Comparison of ENCODE assay signal across 16 cellular contexts in the genomic region with DNA sequence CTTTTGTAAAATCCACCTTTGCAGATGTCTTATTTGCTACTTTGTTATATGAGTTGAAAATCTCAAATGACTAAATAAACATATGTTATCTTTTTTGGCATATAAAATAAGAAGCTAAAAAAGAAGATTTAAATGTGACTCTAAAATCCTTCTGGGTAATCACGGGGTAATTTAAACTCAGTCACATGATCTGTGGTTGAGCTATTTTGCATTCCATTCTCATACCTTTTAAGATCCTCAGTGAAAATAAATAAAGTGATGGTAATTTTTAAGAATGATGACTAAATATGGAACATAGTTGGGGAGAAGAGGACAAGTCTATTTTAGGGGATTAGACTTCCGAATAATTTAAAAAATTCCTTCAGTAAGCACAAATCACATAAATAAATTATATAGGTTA.
A peak's percentile ranks its signal among the peaks of the same experiment; 100 is the strongest.
DNase-seq lines count a peak whose midpoint lies in the region; ATAC-seq, FAIRE-seq and TF ChIP-seq lines count a peak whose summit lies in the region.
"Had no signal": no experiment of that assay in that cellular context is flagged by ENCODE, and none has a peak within 500 bp of the region (broad histone marks: within the 10 kb centered on the region; RNA-seq: fewer than 3 reads in every experiment).

No MANE protein-coding gene starts in this region.

- in situ Hi-C loops in K562 (cut with MboI) = no loop called here

- no peaks in the 10 kb centered on the region for H3K27me3 ChIP-seq in K562 (ENCODE audit: control insufficient read depth in 2 of 2, insufficient read depth in 2 of 2, low read length in 2 of 2)
- H3K27me3 ChIP-seq: BLaER1 treated with 17β-estradiol and CSF1 and Interleukin-3, amounts not matched to agents 10 nM and 100 nM had no signal

- no peak overlapping the region for H3K4me2 ChIP-seq in K562 (ENCODE audit: insufficient read depth, low read length)
- H3K4me2 ChIP-seq: A549; BLaER1 treated with 17β-estradiol and CSF1 and Interleukin-3, amounts not matched to agents 10 nM and 100 nM had no signal

- H3K79me2 ChIP-seq in K562 (ENCODE audit: control insufficient read depth, insufficient read depth, low read length) = no peaks in the 10 kb centered on the region

- DNase-seq in EL (peak; percentile 32), M059J (ENCODE audit: low read depth) (peak; percentile 1), K562 (ENCODE audit: extremely low read depth in 1 of 4, low spot score in 3 of 4) (no peak), iris pigment epithelial cell (ENCODE audit: low read depth) (peak; percentile 3), GM20000 (ENCODE audit: low spot score) (no peak), putamen (ENCODE audit: low spot score) (no peak), RKO (ENCODE audit: low spot score) (no peak)
- DNase-seq: CD4-positive, CD25-positive, alpha-beta regulatory T cell; DMS 273 treated with DMSO at 0.1 percent for 48 hours had no signal

- no peak for TF ChIP-seq RAD21 in K562 (CRISPR knock-in tag; conservative IDR thresholded peaks at IDR 0.05 in 1 of 2, IDR thresholded peaks at IDR 0.05 in 1 of 2)

- BruUV-seq in K562 (replicated peaks; lab: Mats Ljungman, UMichigan) = no TSS peak

- TF ChIP-seq CTCF in K562 (IDR thresholded peaks at IDR 0.05 in 2 of 3, conservative IDR thresholded peaks at IDR 0.05 in 1 of 3; ENCODE audit: insufficient read depth in 2 of 3, low read depth in 1 of 3, low read length in 3 of 3) (no peak), GM20000 (IDR thresholded peaks at IDR 0.05; ENCODE audit: extremely low read depth, missing control alignments) (no peak)

- 0% methylated on average over 2 of the region's 2 CpGs for WGBS in K562 (ENCODE audit: insufficient coverage, low coverage, missing lambda C conversion rate)

- intact Hi-C loops in K562 (cut with micrococcal nuclease) = no loop called here

- ATAC-seq in K562 (no peak), HG03045 (IDR thresholded peaks at IDR 0.05; ENCODE audit: unreplicated experiment) (no peak)
- ATAC-seq: A549 had no signal

- H3K9me3 ChIP-seq in K562 (replicated peaks; ENCODE audit: control insufficient read depth, insufficient read depth, low read depth, low read length) = no peaks in the 10 kb centered on the region; the same call in 1 of the 2 replicates
- H3K9me3 ChIP-seq: A549, HAP-1 had no signal

- no peak overlapping the region for H3K27ac ChIP-seq in K562 (ENCODE audit: extremely low read depth, low read depth, low read length)
- H3K27ac ChIP-seq: A549; BLaER1 treated with 17β-estradiol and CSF1 and Interleukin-3, amounts not matched to agents 10 nM and 100 nM had no signal

- H3K9me1 ChIP-seq in K562 (ENCODE audit: control insufficient read depth, insufficient read depth, low read length) = no peaks in the 10 kb centered on the region

- H3K4me1 ChIP-seq in K562 (replicated peaks in 1 of 2; ENCODE audit: control insufficient read depth in 2 of 2, insufficient read depth in 2 of 2, low read length in 2 of 2) = no peaks in the 10 kb centered on the region
- H3K4me1 ChIP-seq: A549 had no signal

- no peak for TF ChIP-seq POLR2A in K562 (conservative IDR thresholded peaks at IDR 0.05)

- H3K36me3 ChIP-seq in K562 (ENCODE audit: control insufficient read depth, insufficient read depth, low read length) = no peaks in the 10 kb centered on the region
- H3K36me3 ChIP-seq: BLaER1 treated with 17β-estradiol and CSF1 and Interleukin-3, amounts not matched to agents 10 nM and 100 nM; HAP-1 had no signal

- no peak for FAIRE-seq in K562 (lab: Jason Lieb, UNC)
- FAIRE-seq: A549, G401.6, GM12892, H1 had no signal

- no peak overlapping the region for H3K4me3 ChIP-seq in K562
- H3K4me3 ChIP-seq: A549; BLaER1 treated with 17β-estradiol and CSF1 and Interleukin-3, amounts not matched to agents 10 nM and 100 nM; HAP-1 had no signal

- TF ChIP-seq EP300 in K562 (IDR thresholded peaks at IDR 0.05; ENCODE audit: low read length) = no peak

- H2AFZ ChIP-seq in K562 (ENCODE audit: low read depth, low read length) = no peak overlapping the region

- POLR2A ChIA-PET in K562 (lab: Yijun Ruan, JAX) = no interaction called here

- CTCF ChIA-PET in K562 (lab: Yijun Ruan, JAX; ENCODE audit: low intra/inter-chr PET ratio) = no interaction called here

- no peaks in the 10 kb centered on the region for H4K20me1 ChIP-seq in K562 (replicated peaks; ENCODE audit: control insufficient read depth, insufficient read depth, low read length)
- H4K20me1 ChIP-seq: BLaER1 treated with 17β-estradiol and CSF1 and Interleukin-3, amounts not matched to agents 10 nM and 100 nM had no signal

- no peak overlapping the region for H3K9ac ChIP-seq in K562 (ENCODE audit: insufficient read depth in 1 of 2, low read depth in 2 of 2, low read length in 2 of 2)
- H3K9ac ChIP-seq: BLaER1 treated with 17β-estradiol and CSF1 and Interleukin-3, amounts not matched to agents 10 nM and 100 nM had no signal

TF ChIP-seq in K562, 482 proteins besides CTCF, POLR2A, EP300 and RAD21:
- TF ChIP-seq BHLHE40 (IDR thresholded peaks at IDR 0.05; ENCODE audit: low read length) (no peak), TFE3 (CRISPR knock-in tag; IDR thresholded peaks at IDR 0.05) (peak; percentile 4; the same call in 1 of the 2 replicates)

Comparison
In these comparisons a context has a peak if more than half of its experiments do, and no peak if none do; other contexts are left out.
1. DNase-seq: peak in EL (single experiment), M059J (single experiment) and iris pigment epithelial cell (single experiment); none in K562 (0 of 4), GM20000 (single experiment), putamen (single experiment) and RKO (single experiment).